ENCODE assay signal across 19 cellular contexts in the genomic region with DNA sequence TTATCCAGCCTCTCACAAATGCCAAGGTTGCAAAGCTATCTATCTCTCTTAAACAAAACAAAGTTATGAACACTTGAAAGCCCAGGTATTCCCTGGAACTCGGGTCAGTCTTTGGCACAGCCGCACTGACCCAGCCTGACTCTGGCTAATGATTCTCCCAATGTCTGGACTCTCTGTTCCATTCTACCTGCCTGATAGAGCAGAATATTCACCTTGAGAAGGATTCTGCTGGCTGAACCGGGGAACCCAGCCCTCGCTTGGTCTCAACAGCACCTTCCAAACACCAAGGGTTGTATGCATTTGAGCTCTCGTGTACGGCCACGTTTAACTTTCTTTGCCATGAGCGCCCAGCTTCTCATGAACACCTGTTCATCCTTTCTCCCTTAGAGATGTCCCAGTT.
DNase-seq lines count a peak whose midpoint lies in the region; ATAC-seq and TF ChIP-seq lines count a peak whose summit lies in the region.
"Had no signal": no experiment of that assay in that cellular context is flagged by ENCODE, and none has a peak within 500 bp of the region (broad histone marks: within the 10 kb centered on the region; RNA-seq: fewer than 3 reads in every experiment).

No MANE protein-coding gene starts in this region.

- DNase-seq in ascending aorta (ENCODE audit: low spot score in 2 of 2), result no peak
- no peak for DNase-seq in mesenchymal stem cell
- no peak for DNase-seq in SKM-1 treated with dmso at 0.1 percent for 144 hours (lab: John Stamatoyannopoulos, UW; ENCODE audit: unreplicated experiment)
- no peak for DNase-seq in NK-92 treated with Interleukin-12 subunit alpha and Interleukin-12 subunit beta, amount 100 ng/mL, for 24 hours (lab: John Stamatoyannopoulos, UW)
- DNase-seq: activated CD4-positive, alpha-beta T cell treated with anti-CD3 and anti-CD28 coated beads for 1 hour; activated gamma-delta T cell treated with Interleukin-2 at 50 U/mL for 16 hours; EL; KG1; NCI-H1092; NCI-H2081 treated with DMSO at 0.1 percent for 48 hours; NCI-H524; stimulated activated CD4-positive, alpha-beta T cell treated with anti-CD3 and anti-CD28 coated beads, Interleukin-4, amount 100 ng/mL, for 1 hour; stimulated activated CD8-positive, alpha-beta memory T cell treated with anti-CD3 and anti-CD28 coated beads, Interleukin-4, amount 100 ng/mL, for 48 hours had no signal

- H3K9me3 ChIP-seq in ascending aorta, result no peaks in the 10 kb centered on the region
- H3K9me3 ChIP-seq in mesenchymal stem cell (ENCODE audit: control insufficient read depth, low read length), result no peaks in the 10 kb centered on the region
- H3K9me3 ChIP-seq in subcutaneous abdominal adipose tissue (ENCODE audit: control insufficient read depth in 5 of 5, low read length in 5 of 5), result no peaks in the 10 kb centered on the region
- H3K9me3 ChIP-seq: SJSA1 had no signal

- no peak overlapping the region for H3K23ac ChIP-seq in mesenchymal stem cell (ENCODE audit: low read length in 2 of 2)

- intact Hi-C loops in ascending aorta (cut with DNase I), result no loop called here

- H3K18ac ChIP-seq in mesenchymal stem cell (ENCODE audit: low read depth in 1 of 2, low read length in 2 of 2), result peak overlapping the region; percentile 12 to 46

- peak overlapping the region; percentile 64 for H4K91ac ChIP-seq in mesenchymal stem cell (ENCODE audit: low read length)

- no peak overlapping the region for H4K8ac ChIP-seq in mesenchymal stem cell (ENCODE audit: low read length)

- H3K9ac ChIP-seq in mesenchymal stem cell (ENCODE audit: low read length) (no peak overlapping the region), subcutaneous abdominal adipose tissue (ENCODE audit: low read length in 5 of 5) (no peak overlapping the region)

- no peak for TF ChIP-seq CTCF in ascending aorta (IDR thresholded peaks at IDR 0.05)

- H3K27ac ChIP-seq in ACC112 (ENCODE audit: low read depth, low read length), result peak overlapping the region; percentile 44
- H3K27ac ChIP-seq in ascending aorta, result peak overlapping the region; percentile 92 to 99
- no peak overlapping the region for H3K27ac ChIP-seq in mesenchymal stem cell (ENCODE audit: low read length, poor library complexity, severe bottlenecking)
- peak overlapping the region; percentile 12 for H3K27ac ChIP-seq in subcutaneous abdominal adipose tissue (ENCODE audit: low read depth, low read length)
- H3K27ac ChIP-seq: SJSA1 had no signal

- no peak overlapping the region for H3K4me3 ChIP-seq in ACC112 (ENCODE audit: low read depth, low read length)
- no peak overlapping the region for H3K4me3 ChIP-seq in ascending aorta
- H3K4me3 ChIP-seq in mesenchymal stem cell (ENCODE audit: insufficient read depth in 1 of 2, low read depth in 1 of 2, low read length in 2 of 2), result no peak overlapping the region
- H3K4me3 ChIP-seq in subcutaneous abdominal adipose tissue (ENCODE audit: low read depth in 1 of 5, low read length in 5 of 5), result no peak overlapping the region
- H3K4me3 ChIP-seq: SJSA1 had no signal

- H3K79me2 ChIP-seq in ACC112 (ENCODE audit: control insufficient read depth, insufficient read depth, low read length, unreplicated experiment), result peaks cover 50% of the 10 kb centered on the region

- H2BK120ac ChIP-seq in mesenchymal stem cell (ENCODE audit: low read depth, low read length), result no peak overlapping the region

- WGBS in mesenchymal stem cell, result 93% methylated on average over 8 of the region's 8 CpGs

- no peaks in the 10 kb centered on the region for H3K27me3 ChIP-seq in ACC112 (ENCODE audit: insufficient read depth, low read length)
- H3K27me3 ChIP-seq in ascending aorta, result no peaks in the 10 kb centered on the region
- H3K27me3 ChIP-seq in mesenchymal stem cell (ENCODE audit: control insufficient read depth in 1 of 2, insufficient read depth in 1 of 2, low read length in 2 of 2), result peaks cover 97% of the 10 kb centered on the region in 2 experiments
- H3K27me3 ChIP-seq in subcutaneous abdominal adipose tissue (ENCODE audit: control insufficient read depth in 5 of 5, insufficient read depth in 4 of 5, low read length in 5 of 5), result no peaks in the 10 kb centered on the region
- H3K27me3 ChIP-seq: SJSA1 had no signal

- H2BK5ac ChIP-seq in mesenchymal stem cell (ENCODE audit: low read depth, low read length, poor library complexity, severe bottlenecking), result no peak overlapping the region

- H3K4ac ChIP-seq in mesenchymal stem cell (ENCODE audit: low read depth in 1 of 2, low read length in 2 of 2), result no peak overlapping the region

- H2AFZ ChIP-seq in ACC112 (ENCODE audit: low read length, unreplicated experiment) (no peak overlapping the region), mesenchymal stem cell (ENCODE audit: low read depth, low read length) (no peak overlapping the region)

- H3K4me1 ChIP-seq in ACC112 (ENCODE audit: control insufficient read depth, insufficient read depth, low read length, unreplicated experiment), result peaks cover 56% of the 10 kb centered on the region
- H3K4me1 ChIP-seq in ascending aorta, result peaks cover 61 to 94% of the 10 kb centered on the region in 2 donors
- peaks cover 5% of the 10 kb centered on the region for H3K4me1 ChIP-seq in mesenchymal stem cell (ENCODE audit: control insufficient read depth, insufficient read depth, low read depth, low read length)
- H3K4me1 ChIP-seq in subcutaneous abdominal adipose tissue (ENCODE audit: control insufficient read depth in 5 of 5, insufficient read depth in 5 of 5, low read length in 5 of 5), result peaks cover 29 to 89% (median 67%) of the 10 kb centered on the region in 5 donors
- H3K4me1 ChIP-seq: SJSA1 had no signal

- peak overlapping the region in 1 of 2 experiments; percentile 15 for H2BK12ac ChIP-seq in mesenchymal stem cell (ENCODE audit: low read length in 2 of 2)

- no peak for ATAC-seq in GM18868 (IDR thresholded peaks at IDR 0.05; ENCODE audit: unreplicated experiment)
- ATAC-seq in HG02642 (IDR thresholded peaks at IDR 0.05; ENCODE audit: poor library complexity, unreplicated experiment), result no peak
- ATAC-seq: sciatic nerve had no signal

- no peak overlapping the region for H3K4me2 ChIP-seq in mesenchymal stem cell (ENCODE audit: low read length, poor library complexity, severe bottlenecking)

- H3K79me1 ChIP-seq in mesenchymal stem cell (replicated peaks; ENCODE audit: low read length, poor library complexity, severe bottlenecking), result no peaks in the 10 kb centered on the region

- H2BK15ac ChIP-seq in mesenchymal stem cell (ENCODE audit: low read depth, poor library complexity, severe bottlenecking), result no peak overlapping the region

- no peaks in the 10 kb centered on the region; the same call in 1 of the 2 replicates for H3K36me3 ChIP-seq in ACC112 (ENCODE audit: insufficient read depth, low read length)
- H3K36me3 ChIP-seq in ascending aorta, result peaks cover 16 to 32% of the 10 kb centered on the region in 2 donors
- no peaks in the 10 kb centered on the region for H3K36me3 ChIP-seq in mesenchymal stem cell (ENCODE audit: control insufficient read depth in 1 of 2, insufficient read depth in 2 of 2, low read depth in 1 of 2, low read length in 2 of 2)
- H3K36me3 ChIP-seq in subcutaneous abdominal adipose tissue (ENCODE audit: control insufficient read depth in 5 of 5, insufficient read depth in 5 of 5, low read length in 5 of 5), result peaks cover 0 to 9% (median 3%) of the 10 kb centered on the region in 5 donors
- H3K36me3 ChIP-seq: SJSA1 had no signal

- no peak overlapping the region for H3K14ac ChIP-seq in mesenchymal stem cell (ENCODE audit: low read length in 2 of 2)

- H2AK5ac ChIP-seq in mesenchymal stem cell (ENCODE audit: low read length, severe bottlenecking), result no peak overlapping the region
